In the genomic region with DNA sequence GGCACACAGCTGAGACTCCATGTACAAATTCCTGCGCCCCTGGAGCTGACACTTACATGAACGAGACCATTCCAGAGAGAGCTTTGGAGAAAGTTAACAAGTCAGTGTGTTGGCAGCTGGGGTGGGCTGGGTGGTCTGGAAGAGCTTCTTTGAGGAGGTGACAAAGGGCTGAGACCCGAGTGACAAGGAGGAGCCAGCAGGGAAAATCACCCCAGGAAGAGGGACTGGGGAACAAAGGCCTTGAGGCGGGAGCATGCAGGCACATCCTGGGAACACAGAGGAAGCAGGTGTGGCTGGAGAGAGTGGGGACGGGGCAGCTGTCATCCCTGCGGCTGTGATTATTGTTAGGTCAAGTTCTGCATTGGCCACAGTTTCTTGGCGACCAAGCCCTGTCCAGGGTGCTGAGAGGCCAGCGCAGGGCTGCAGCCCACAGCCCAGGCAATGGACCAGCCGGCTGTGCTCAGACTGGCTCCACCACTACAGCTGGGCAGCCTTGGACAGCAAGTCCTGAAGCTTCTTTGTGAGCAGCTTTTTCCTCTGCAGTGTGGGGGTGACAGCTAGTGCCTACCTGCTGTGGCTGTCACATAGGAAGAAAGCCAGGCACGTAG, we compare ENCODE assay signal across 1 cellular context.
TF ChIP-seq lines count a peak whose summit lies in the region.

No MANE protein-coding gene starts in this region.

TF ChIP-seq in WTC11, 78 proteins besides CTCF, POLR2A, EP300 and RAD21 (continued from another document and continues in another):
- no peak for TF ChIP-seq IRF2 (CRISPR knock-in tag; IDR thresholded peaks at IDR 0.05; ENCODE audit: borderline replicate concordance, low read depth)
- TF ChIP-seq, protein P1, sequence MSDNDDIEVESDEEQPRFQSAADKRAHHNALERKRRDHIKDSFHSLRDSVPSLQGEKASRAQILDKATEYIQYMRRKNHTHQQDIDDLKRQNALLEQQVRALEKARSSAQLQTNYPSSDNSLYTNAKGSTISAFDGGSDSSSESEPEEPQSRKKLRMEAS (CRISPR knock-in tag; IDR thresholded peaks at IDR 0.05) = peak; percentile 52
- TF ChIP-seq ZNF423 (CRISPR knock-in tag; IDR thresholded peaks at IDR 0.05) = no peak
- TF ChIP-seq, protein P2, sequence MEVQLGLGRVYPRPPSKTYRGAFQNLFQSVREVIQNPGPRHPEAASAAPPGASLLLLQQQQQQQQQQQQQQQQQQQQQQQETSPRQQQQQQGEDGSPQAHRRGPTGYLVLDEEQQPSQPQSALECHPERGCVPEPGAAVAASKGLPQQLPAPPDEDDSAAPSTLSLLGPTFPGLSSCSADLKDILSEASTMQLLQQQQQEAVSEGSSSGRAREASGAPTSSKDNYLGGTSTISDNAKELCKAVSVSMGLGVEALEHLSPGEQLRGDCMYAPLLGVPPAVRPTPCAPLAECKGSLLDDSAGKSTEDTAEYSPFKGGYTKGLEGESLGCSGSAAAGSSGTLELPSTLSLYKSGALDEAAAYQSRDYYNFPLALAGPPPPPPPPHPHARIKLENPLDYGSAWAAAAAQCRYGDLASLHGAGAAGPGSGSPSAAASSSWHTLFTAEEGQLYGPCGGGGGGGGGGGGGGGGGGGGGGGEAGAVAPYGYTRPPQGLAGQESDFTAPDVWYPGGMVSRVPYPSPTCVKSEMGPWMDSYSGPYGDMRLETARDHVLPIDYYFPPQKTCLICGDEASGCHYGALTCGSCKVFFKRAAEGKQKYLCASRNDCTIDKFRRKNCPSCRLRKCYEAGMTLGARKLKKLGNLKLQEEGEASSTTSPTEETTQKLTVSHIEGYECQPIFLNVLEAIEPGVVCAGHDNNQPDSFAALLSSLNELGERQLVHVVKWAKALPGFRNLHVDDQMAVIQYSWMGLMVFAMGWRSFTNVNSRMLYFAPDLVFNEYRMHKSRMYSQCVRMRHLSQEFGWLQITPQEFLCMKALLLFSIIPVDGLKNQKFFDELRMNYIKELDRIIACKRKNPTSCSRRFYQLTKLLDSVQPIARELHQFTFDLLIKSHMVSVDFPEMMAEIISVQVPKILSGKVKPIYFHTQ (CRISPR knock-in tag; IDR thresholded peaks at IDR 0.05) = no peak
- TF ChIP-seq CBFB (CRISPR knock-in tag; IDR thresholded peaks at IDR 0.05; ENCODE audit: low read depth) = no peak
- peak; percentile 32; the same call in 1 of the 2 replicates for TF ChIP-seq SMAD3 (CRISPR knock-in tag; IDR thresholded peaks at IDR 0.05; ENCODE audit: borderline replicate concordance)
- no peak for TF ChIP-seq CREB1 (CRISPR knock-in tag; IDR thresholded peaks at IDR 0.05)
- TF ChIP-seq ESRRA (CRISPR knock-in tag; IDR thresholded peaks at IDR 0.05; ENCODE audit: borderline replicate concordance) = peak; percentile 72; the same call in 1 of the 2 replicates
- no peak for TF ChIP-seq SP1 (CRISPR knock-in tag; conservative IDR thresholded peaks at IDR 0.05)
- TF ChIP-seq, protein P3, sequence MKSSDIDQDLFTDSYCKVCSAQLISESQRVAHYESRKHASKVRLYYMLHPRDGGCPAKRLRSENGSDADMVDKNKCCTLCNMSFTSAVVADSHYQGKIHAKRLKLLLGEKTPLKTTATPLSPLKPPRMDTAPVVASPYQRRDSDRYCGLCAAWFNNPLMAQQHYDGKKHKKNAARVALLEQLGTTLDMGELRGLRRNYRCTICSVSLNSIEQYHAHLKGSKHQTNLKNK (CRISPR knock-in tag; IDR thresholded peaks at IDR 0.05) = no peak
- TF ChIP-seq, protein P4, sequence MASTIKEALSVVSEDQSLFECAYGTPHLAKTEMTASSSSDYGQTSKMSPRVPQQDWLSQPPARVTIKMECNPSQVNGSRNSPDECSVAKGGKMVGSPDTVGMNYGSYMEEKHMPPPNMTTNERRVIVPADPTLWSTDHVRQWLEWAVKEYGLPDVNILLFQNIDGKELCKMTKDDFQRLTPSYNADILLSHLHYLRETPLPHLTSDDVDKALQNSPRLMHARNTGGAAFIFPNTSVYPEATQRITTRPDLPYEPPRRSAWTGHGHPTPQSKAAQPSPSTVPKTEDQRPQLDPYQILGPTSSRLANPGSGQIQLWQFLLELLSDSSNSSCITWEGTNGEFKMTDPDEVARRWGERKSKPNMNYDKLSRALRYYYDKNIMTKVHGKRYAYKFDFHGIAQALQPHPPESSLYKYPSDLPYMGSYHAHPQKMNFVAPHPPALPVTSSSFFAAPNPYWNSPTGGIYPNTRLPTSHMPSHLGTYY (CRISPR knock-in tag; IDR thresholded peaks at IDR 0.05) = no peak
- TF ChIP-seq FOXK1 (CRISPR knock-in tag; IDR thresholded peaks at IDR 0.05) = peak; percentile 89; the same call in 1 of the 2 replicates
- TF ChIP-seq JUN (CRISPR knock-in tag; IDR thresholded peaks at IDR 0.05) = peak; percentile 89; the same call in 1 of the 2 replicates
- TF ChIP-seq NFATC4 (CRISPR knock-in tag; IDR thresholded peaks at IDR 0.05) = no peak
- TF ChIP-seq, protein P5, sequence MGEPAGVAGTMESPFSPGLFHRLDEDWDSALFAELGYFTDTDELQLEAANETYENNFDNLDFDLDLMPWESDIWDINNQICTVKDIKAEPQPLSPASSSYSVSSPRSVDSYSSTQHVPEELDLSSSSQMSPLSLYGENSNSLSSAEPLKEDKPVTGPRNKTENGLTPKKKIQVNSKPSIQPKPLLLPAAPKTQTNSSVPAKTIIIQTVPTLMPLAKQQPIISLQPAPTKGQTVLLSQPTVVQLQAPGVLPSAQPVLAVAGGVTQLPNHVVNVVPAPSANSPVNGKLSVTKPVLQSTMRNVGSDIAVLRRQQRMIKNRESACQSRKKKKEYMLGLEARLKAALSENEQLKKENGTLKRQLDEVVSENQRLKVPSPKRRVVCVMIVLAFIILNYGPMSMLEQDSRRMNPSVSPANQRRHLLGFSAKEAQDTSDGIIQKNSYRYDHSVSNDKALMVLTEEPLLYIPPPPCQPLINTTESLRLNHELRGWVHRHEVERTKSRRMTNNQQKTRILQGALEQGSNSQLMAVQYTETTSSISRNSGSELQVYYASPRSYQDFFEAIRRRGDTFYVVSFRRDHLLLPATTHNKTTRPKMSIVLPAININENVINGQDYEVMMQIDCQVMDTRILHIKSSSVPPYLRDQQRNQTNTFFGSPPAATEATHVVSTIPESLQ (CRISPR knock-in tag; IDR thresholded peaks at IDR 0.05) = no peak
- no peak for TF ChIP-seq EMX1 (CRISPR knock-in tag; IDR thresholded peaks at IDR 0.05)
- TF ChIP-seq HMGA2 (CRISPR knock-in tag; IDR thresholded peaks at IDR 0.05) = no peak
- peak; percentile 95 for TF ChIP-seq ZNF121 (CRISPR knock-in tag; IDR thresholded peaks at IDR 0.05)
- TF ChIP-seq TCF7 (CRISPR knock-in tag; IDR thresholded peaks at IDR 0.05; ENCODE audit: low read depth) = no peak
- no peak for TF ChIP-seq FOXJ3 (CRISPR knock-in tag; IDR thresholded peaks at IDR 0.05; ENCODE audit: borderline replicate concordance)
- TF ChIP-seq RELA (CRISPR knock-in tag; IDR thresholded peaks at IDR 0.05; ENCODE audit: borderline replicate concordance) = peak; percentile 61; the same call in 1 of the 2 replicates
- TF ChIP-seq, protein P6, sequence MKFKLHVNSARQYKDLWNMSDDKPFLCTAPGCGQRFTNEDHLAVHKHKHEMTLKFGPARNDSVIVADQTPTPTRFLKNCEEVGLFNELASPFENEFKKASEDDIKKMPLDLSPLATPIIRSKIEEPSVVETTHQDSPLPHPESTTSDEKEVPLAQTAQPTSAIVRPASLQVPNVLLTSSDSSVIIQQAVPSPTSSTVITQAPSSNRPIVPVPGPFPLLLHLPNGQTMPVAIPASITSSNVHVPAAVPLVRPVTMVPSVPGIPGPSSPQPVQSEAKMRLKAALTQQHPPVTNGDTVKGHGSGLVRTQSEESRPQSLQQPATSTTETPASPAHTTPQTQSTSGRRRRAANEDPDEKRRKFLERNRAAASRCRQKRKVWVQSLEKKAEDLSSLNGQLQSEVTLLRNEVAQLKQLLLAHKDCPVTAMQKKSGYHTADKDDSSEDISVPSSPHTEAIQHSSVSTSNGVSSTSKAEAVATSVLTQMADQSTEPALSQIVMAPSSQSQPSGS (CRISPR knock-in tag; IDR thresholded peaks at IDR 0.05; ENCODE audit: borderline replicate concordance, low read depth) = no peak
- peak; percentile 77; the same call in 1 of the 2 replicates for TF ChIP-seq TP53 (CRISPR knock-in tag; IDR thresholded peaks at IDR 0.05)
- no peak for TF ChIP-seq NR2C2 (CRISPR knock-in tag; IDR thresholded peaks at IDR 0.05)
- TF ChIP-seq ZBTB21 (CRISPR knock-in tag; IDR thresholded peaks at IDR 0.05; ENCODE audit: borderline replicate concordance) = no peak
- TF ChIP-seq GABPB1 (CRISPR knock-in tag; IDR thresholded peaks at IDR 0.05) = no peak
- 0 out of 2 replicates have a peak, but pooled peaks have one; percentile 75 for TF ChIP-seq ZNF232 (CRISPR knock-in tag; IDR thresholded peaks at IDR 0.05)
- TF ChIP-seq, protein P7, sequence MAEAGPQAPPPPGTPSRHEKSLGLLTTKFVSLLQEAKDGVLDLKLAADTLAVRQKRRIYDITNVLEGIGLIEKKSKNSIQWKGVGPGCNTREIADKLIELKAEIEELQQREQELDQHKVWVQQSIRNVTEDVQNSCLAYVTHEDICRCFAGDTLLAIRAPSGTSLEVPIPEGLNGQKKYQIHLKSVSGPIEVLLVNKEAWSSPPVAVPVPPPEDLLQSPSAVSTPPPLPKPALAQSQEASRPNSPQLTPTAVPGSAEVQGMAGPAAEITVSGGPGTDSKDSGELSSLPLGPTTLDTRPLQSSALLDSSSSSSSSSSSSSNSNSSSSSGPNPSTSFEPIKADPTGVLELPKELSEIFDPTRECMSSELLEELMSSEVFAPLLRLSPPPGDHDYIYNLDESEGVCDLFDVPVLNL (CRISPR knock-in tag; IDR thresholded peaks at IDR 0.05; ENCODE audit: borderline replicate concordance, low read depth) = no peak
- TF ChIP-seq NFE2L1 (CRISPR knock-in tag; IDR thresholded peaks at IDR 0.05) = peak; percentile 83
- TF ChIP-seq, protein P8, sequence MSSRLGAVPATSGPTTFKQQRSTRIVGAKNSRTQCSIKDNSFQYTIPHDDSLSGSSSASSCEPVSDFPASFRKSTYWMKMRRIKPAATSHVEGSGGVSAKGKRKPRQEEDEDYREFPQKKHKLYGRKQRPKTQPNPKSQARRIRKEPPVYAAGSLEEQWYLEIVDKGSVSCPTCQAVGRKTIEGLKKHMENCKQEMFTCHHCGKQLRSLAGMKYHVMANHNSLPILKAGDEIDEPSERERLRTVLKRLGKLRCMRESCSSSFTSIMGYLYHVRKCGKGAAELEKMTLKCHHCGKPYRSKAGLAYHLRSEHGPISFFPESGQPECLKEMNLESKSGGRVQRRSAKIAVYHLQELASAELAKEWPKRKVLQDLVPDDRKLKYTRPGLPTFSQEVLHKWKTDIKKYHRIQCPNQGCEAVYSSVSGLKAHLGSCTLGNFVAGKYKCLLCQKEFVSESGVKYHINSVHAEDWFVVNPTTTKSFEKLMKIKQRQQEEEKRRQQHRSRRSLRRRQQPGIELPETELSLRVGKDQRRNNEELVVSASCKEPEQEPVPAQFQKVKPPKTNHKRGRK (CRISPR knock-in tag; IDR thresholded peaks at IDR 0.05; ENCODE audit: borderline replicate concordance) = no peak
- no peak for TF ChIP-seq PRRX2 (CRISPR knock-in tag; IDR thresholded peaks at IDR 0.05)
- no peak for TF ChIP-seq ATF1 (CRISPR knock-in tag; IDR thresholded peaks at IDR 0.05)
- TF ChIP-seq KAT7 (CRISPR knock-in tag; IDR thresholded peaks at IDR 0.05; ENCODE audit: borderline replicate concordance) = no peak
- TF ChIP-seq SOX15 (CRISPR knock-in tag; IDR thresholded peaks at IDR 0.05) = no peak
- TF ChIP-seq, protein P9, sequence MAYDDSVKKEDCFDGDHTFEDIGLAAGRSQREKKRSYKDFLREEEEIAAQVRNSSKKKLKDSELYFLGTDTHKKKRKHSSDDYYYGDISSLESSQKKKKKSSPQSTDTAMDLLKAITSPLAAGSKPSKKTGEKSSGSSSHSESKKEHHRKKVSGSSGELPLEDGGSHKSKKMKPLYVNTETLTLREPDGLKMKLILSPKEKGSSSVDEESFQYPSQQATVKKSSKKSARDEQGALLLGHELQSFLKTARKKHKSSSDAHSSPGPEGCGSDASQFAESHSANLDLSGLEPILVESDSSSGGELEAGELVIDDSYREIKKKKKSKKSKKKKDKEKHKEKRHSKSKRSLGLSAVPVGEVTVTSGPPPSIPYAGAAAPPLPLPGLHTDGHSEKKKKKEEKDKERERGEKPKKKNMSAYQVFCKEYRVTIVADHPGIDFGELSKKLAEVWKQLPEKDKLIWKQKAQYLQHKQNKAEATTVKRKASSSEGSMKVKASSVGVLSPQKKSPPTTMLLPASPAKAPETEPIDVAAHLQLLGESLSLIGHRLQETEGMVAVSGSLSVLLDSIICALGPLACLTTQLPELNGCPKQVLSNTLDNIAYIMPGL (CRISPR knock-in tag; IDR thresholded peaks at IDR 0.05) = no peak
- TF ChIP-seq SMAD4 (CRISPR knock-in tag; IDR thresholded peaks at IDR 0.05) = peak; percentile 89
- TF ChIP-seq ZNF416 (CRISPR knock-in tag; IDR thresholded peaks at IDR 0.05) = no peak
- TF ChIP-seq NFYB (CRISPR knock-in tag; conservative IDR thresholded peaks at IDR 0.05; ENCODE audit: low read depth) = no peak
- no peak for TF ChIP-seq ZNF671 (CRISPR knock-in tag; IDR thresholded peaks at IDR 0.05)
- TF ChIP-seq ELF4 (CRISPR knock-in tag; IDR thresholded peaks at IDR 0.05; ENCODE audit: low read depth) = no peak
- TF ChIP-seq, protein P10, sequence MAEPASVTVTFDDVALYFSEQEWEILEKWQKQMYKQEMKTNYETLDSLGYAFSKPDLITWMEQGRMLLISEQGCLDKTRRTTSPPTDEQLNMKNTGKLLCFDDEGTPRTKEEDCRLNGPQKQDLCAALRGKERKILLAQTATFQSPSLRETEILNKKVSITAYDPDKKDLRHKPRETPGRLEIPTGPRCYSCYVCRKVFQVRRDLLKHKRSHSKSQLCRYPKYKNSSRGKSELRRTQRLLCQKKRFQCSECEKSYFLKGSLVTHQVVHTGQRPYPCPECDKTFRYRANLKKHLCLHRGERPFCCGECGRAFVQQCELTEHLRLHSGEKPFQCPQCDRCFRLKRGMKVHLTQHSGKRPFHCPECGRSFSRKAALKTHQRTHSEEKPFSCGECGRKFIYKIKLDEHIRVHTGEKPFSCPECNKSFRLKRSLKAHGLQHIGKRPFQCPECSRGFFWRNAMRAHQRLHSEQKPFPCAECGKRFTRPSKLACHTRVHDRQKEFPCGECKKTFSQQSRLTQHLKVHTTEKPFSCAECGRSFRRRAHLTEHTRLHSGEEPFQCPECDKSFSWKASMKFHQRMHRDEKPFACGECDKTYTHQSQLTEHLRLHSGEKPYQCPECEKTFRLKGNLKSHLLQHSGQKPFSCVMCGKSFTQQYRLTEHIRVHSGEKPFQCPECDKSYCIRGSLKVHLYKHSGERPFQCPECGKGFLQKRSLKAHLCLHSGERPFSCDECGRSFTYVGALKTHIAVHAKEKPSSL (CRISPR knock-in tag; conservative IDR thresholded peaks at IDR 0.05) = no peak
- TF ChIP-seq RORB (CRISPR knock-in tag; IDR thresholded peaks at IDR 0.05) = no peak
- peak; percentile 75; the same call in 1 of the 2 replicates for TF ChIP-seq TEAD1 (CRISPR knock-in tag; IDR thresholded peaks at IDR 0.05)
